21 cellular contexts compared by ENCODE assay signal in the genomic region with DNA sequence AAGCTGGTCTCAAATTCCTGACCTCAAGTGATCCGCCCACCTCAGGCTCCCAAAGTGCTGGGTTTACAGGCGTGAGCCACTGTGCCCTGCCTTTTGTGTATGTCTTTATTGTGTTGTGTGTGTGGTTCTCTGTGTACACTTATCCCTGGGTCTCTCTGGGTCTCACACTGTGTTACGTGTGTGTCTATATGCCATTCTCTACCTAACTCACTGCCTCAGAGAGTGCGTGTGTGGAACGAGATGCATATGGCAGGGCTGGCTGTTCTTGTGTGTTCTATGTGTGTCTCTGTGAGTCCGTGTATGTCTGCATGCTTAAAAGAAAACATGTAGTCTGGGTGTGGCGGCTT. TPM values are rescaled to one million over a fixed set of nuclear protein-coding genes. Genes with fewer than 3 reads are reported as not detected.
DNase-seq lines count a peak whose midpoint lies in the region; ATAC-seq and TF ChIP-seq lines count a peak whose summit lies in the region.
"Had no signal": no experiment of that assay in that cellular context is flagged by ENCODE, and none has a peak within 500 bp of the region (broad histone marks: within the 10 kb centered on the region; RNA-seq: fewer than 3 reads in every experiment).

No MANE protein-coding gene starts in this region.

- H3K4me3 ChIP-seq in body of pancreas, result no peak overlapping the region
- H3K4me3 ChIP-seq in right lobe of liver, result peak overlapping the region in 2 of 3 donors; percentile 13 to 14
- H3K4me3 ChIP-seq: HAP-1 had no signal

- no peaks in the 10 kb centered on the region for H3K9me3 ChIP-seq in body of pancreas
- no peaks in the 10 kb centered on the region for H3K9me3 ChIP-seq in right lobe of liver
- H3K9me3 ChIP-seq: HAP-1 had no signal

- no peaks in the 10 kb centered on the region for H3K36me3 ChIP-seq in body of pancreas (replicated peaks in 1 of 2; ENCODE audit: insufficient read depth in 1 of 2, low read depth in 2 of 2)
- peaks cover 0 to 2% (median 0%) of the 10 kb centered on the region in 4 donors for H3K36me3 ChIP-seq in right lobe of liver
- H3K36me3 ChIP-seq: HAP-1 had no signal

- TF ChIP-seq CTCF in body of pancreas (IDR thresholded peaks at IDR 0.05), result no peak
- no peak for TF ChIP-seq CTCF in right lobe of liver (IDR thresholded peaks at IDR 0.05)

- intact Hi-C loops in body of pancreas (cut with DNase I), result no loop called here
- intact Hi-C loops in right lobe of liver (cut with DNase I), result no loop called here

- H3K27me3 ChIP-seq in body of pancreas (no peaks in the 10 kb centered on the region), right lobe of liver (no peaks in the 10 kb centered on the region)

- TF ChIP-seq POLR2A in body of pancreas (IDR thresholded peaks at IDR 0.05) (no peak), right lobe of liver (IDR thresholded peaks at IDR 0.05) (no peak)

- WGBS in body of pancreas, 2 donors, result 84 to 85% methylated on average over 7 of the region's 7 CpGs
- 43% methylated on average over 5 of the region's 7 CpGs for WGBS in right lobe of liver (ENCODE audit: insufficient coverage, low coverage, low lambda C conversion rate, missing lambda C conversion rate)

- H3K27ac ChIP-seq in body of pancreas (peak overlapping the region; percentile 1 to 96 (median 46)), right lobe of liver (peak overlapping the region; percentile 43 to 91 (median 47))

- no peak for ATAC-seq in body of pancreas
- ATAC-seq in right lobe of liver, result no peak

- DNase-seq in body of pancreas (no peak), right lobe of liver (no peak), NOMO-1 treated with dmso at 0.1 percent for 144 hours (lab: John Stamatoyannopoulos, UW; ENCODE audit: unreplicated experiment) (no peak), NCI-H510A treated with DMSO at 0.1 percent for 48 hours (lab: John Stamatoyannopoulos, UW) (no peak)
- no peak for DNase-seq in activated CD4-positive, alpha-beta T cell treated with anti-CD3 and anti-CD28 coated beads, Interleukin-2, amount 50 U/mL, for 1 hour
- DNase-seq: Calu3; CD4-positive, alpha-beta T cell; DMS79; Kasumi-1; MM.1S; NCI-H1105; NCI-H1694; NCI-H2107; NCI-H226; NCI-H526 treated with DMSO at 0.1 percent for 48 hours; NK-92 treated with Interleukin-12 subunit alpha and Interleukin-12 subunit beta, amount 100 ng/mL, for 24 hours; OCI-M1; RPMI8226; SIG-M5 had no signal

- H3K4me1 ChIP-seq in body of pancreas (peaks cover 86% of the 10 kb centered on the region), right lobe of liver (peaks cover 0 to 65% (median 26%) of the 10 kb centered on the region in 4 donors)
- H3K4me1 ChIP-seq: HAP-1 had no signal

RNA-seq across cellular contexts. Expression of a gene that starts 10.5 kb away (rescaled TPM):
- total RNA-seq in body of pancreas, result 10 to 100 TPM in 1 of 2 donors, 1 to 10 TPM in 1; 3.0 to 16.3 TPM
- 10 to 100 TPM; 18.2 to 36.1 (median 25.3) TPM for total RNA-seq in right lobe of liver
- total RNA-seq: B cell; CD4-positive, alpha-beta T cell had no signal

RNA-seq across cellular contexts. Expression of a gene that starts 11.3 kb away (rescaled TPM):
- total RNA-seq in body of pancreas, result 10 to 100 TPM; 24.1 to 25.1 TPM
- total RNA-seq in right lobe of liver, result 10 to 100 TPM; 12.8 to 21.5 (median 15.5) TPM

RNA-seq across cellular contexts. Expression of a gene that starts 11.6 kb away (rescaled TPM):
- total RNA-seq in body of pancreas (10 to 100 TPM; 23.3 to 32.3 TPM), right lobe of liver (10 to 100 TPM; 31.1 to 50.1 (median 42.0) TPM)

RNA-seq across cellular contexts. Expression of a gene that starts 27.8 kb away (rescaled TPM):
- 10 to 100 TPM in 1 of 2 donors, 1 to 10 TPM in 1; 6.7 to 13.5 TPM for total RNA-seq in body of pancreas
- total RNA-seq in right lobe of liver, result 1 to 10 TPM; 2.5 to 5.2 (median 3.9) TPM

RNA-seq across cellular contexts. Expression of a gene that starts 40.0 kb away (rescaled TPM):
- total RNA-seq in body of pancreas, result not detected
- not detected for total RNA-seq in right lobe of liver
- total RNA-seq: B cell; Calu3; CD4-positive, alpha-beta T cell had no signal

Comparison
In these comparisons a context has a peak if more than half of its experiments do, and no peak if none do; other contexts are left out.
1. H3K4me3 ChIP-seq: peak in right lobe of liver (2 of 3); none in body of pancreas (0 of 2).